In genomic region chr7:5692845-5693278, GRCh38 we compare ENCODE assay signal across 2 cellular contexts.
TF ChIP-seq lines count a peak whose summit lies in the region.

No MANE protein-coding gene starts in this region.

TF ChIP-seq in A549, 52 proteins besides CTCF, POLR2A, EP300 and RAD21 (continued from another document):
- TF ChIP-seq USF2 (IDR thresholded peaks at IDR 0.05) = no peak
- TF ChIP-seq SREBF2 (IDR thresholded peaks at IDR 0.05) = no peak
- TF ChIP-seq NPAS2 (CRISPR knock-in tag; IDR thresholded peaks at IDR 0.05; ENCODE audit: borderline replicate concordance) = no peak
- TF ChIP-seq HDAC2 (IDR thresholded peaks at IDR 0.05) = no peak
- TF ChIP-seq CHD4 (IDR thresholded peaks at IDR 0.05; ENCODE audit: borderline replicate concordance) = no peak
- TF ChIP-seq CBX2 (IDR thresholded peaks at IDR 0.05; ENCODE audit: borderline replicate concordance, low read depth) = no peak
- TF ChIP-seq NFE2L2 (conservative IDR thresholded peaks at IDR 0.05; ENCODE audit: low read length) = no peak
- TF ChIP-seq EHF (CRISPR knock-in tag; IDR thresholded peaks at IDR 0.05) = no peak
- no peak for TF ChIP-seq KDM1A (IDR thresholded peaks at IDR 0.05; ENCODE audit: low read depth)
- TF ChIP-seq HOXB5 (CRISPR knock-in tag; IDR thresholded peaks at IDR 0.05) = no peak
- TF ChIP-seq POLR2AphosphoS2 (conservative IDR thresholded peaks at IDR 0.05; ENCODE audit: low read length) = no peak
- no peak for TF ChIP-seq RFX5 (IDR thresholded peaks at IDR 0.05)
- TF ChIP-seq MYC (IDR thresholded peaks at IDR 0.05; ENCODE audit: borderline replicate concordance, low read length) = no peak
- TF ChIP-seq PBX3 (IDR thresholded peaks at IDR 0.05) = no peak
- TF ChIP-seq ZC3H11A (IDR thresholded peaks at IDR 0.05) = no peak
- TF ChIP-seq ZSCAN20 (CRISPR knock-in tag; IDR thresholded peaks at IDR 0.05) = no peak
- TF ChIP-seq CEBPB (IDR thresholded peaks at IDR 0.05) = peak in 1 of 2 experiments; percentile 55; a peak in 1 of 4 replicates
- no peak for TF ChIP-seq RCOR1 (IDR thresholded peaks at IDR 0.05; ENCODE audit: low read depth, low read length)
- TF ChIP-seq PHF8 (IDR thresholded peaks at IDR 0.05; ENCODE audit: borderline replicate concordance, low read depth) = no peak
- TF ChIP-seq CBX8 (IDR thresholded peaks at IDR 0.05) = no peak
- no peak for TF ChIP-seq REST (IDR thresholded peaks at IDR 0.05)
- TF ChIP-seq MAFK (IDR thresholded peaks at IDR 0.05; ENCODE audit: partially characterized antibody) = peak; percentile 76
- peak; percentile 65 for TF ChIP-seq MAX (IDR thresholded peaks at IDR 0.05)

TF ChIP-seq in HEK293, 187 proteins besides CTCF, POLR2A, EP300 and RAD21 (continued from another document):
- TF ChIP-seq ZNF785 (tag by site-specific recombination; IDR thresholded peaks at IDR 0.05) (no peak), ZBTB7A (tag by site-specific recombination; IDR thresholded peaks at IDR 0.05; ENCODE audit: low read depth) (no peak), TRIM28 (IDR thresholded peaks at IDR 0.05; ENCODE audit: borderline replicate concordance, low read length) (no peak), OSR2 (tag by site-specific recombination; IDR thresholded peaks at IDR 0.05) (peak; percentile 49; the same call in 1 of the 2 replicates), ZNF311 (tag by site-specific recombination; IDR thresholded peaks at IDR 0.05; ENCODE audit: borderline replicate concordance) (no peak), ZNF561 (tag by site-specific recombination; IDR thresholded peaks at IDR 0.05; ENCODE audit: borderline replicate concordance) (peak; percentile 48; the same call in 1 of the 2 replicates), ZNF221 (tag by site-specific recombination; IDR thresholded peaks at IDR 0.05; ENCODE audit: borderline replicate concordance) (no peak), ZNF629 (tag by site-specific recombination; IDR thresholded peaks at IDR 0.05) (peak; percentile 51; the same call in 1 of the 2 replicates), REPIN1 (tag by site-specific recombination; IDR thresholded peaks at IDR 0.05; ENCODE audit: low read depth) (no peak), ZNF184 (tag by site-specific recombination; IDR thresholded peaks at IDR 0.05) (peak; percentile 81; the same call in 1 of the 2 replicates), ZBTB44 (tag by site-specific recombination; IDR thresholded peaks at IDR 0.05) (peak; percentile 38; the same call in 1 of the 2 replicates), ZNF660 (tag by site-specific recombination; IDR thresholded peaks at IDR 0.05) (0 out of 2 replicates have a peak, but pooled peaks have one; percentile 38), ZNF544 (tag by site-specific recombination; IDR thresholded peaks at IDR 0.05) (peak; percentile 45; the same call in 1 of the 2 replicates)
